8 cellular contexts compared by ENCODE assay signal in the genomic region with DNA sequence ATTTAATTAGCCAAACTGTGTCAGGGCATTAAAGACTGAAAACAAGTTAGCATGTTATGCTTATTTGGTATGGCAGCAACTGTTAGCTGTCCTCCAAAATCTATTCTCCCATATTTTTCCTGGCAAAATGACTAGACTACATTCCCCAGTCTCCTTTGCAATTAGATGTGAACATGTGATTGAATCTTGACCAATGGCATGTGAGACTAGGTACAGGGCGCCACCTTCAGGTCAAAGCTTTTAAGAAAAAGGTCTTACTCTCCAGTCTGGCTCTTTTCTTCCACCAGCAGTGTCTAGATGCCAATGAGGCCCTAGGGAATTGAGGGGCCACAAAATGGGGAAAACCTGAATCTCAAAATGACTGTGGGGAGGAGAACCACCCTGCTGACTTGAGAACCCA.
DNase-seq lines count a peak whose midpoint lies in the region; ATAC-seq, FAIRE-seq and TF ChIP-seq lines count a peak whose summit lies in the region.

No MANE protein-coding gene starts in this region.

- H2AK5ac ChIP-seq in H9 (ENCODE audit: insufficient read length, low read length), result no peak overlapping the region

- H3K4me1 ChIP-seq in H9 (ENCODE audit: insufficient read depth, low read length), result peaks cover 6% of the 10 kb centered on the region; the same call in 1 of the 2 replicates
- H3K4me1 ChIP-seq in K562 (replicated peaks in 1 of 2; ENCODE audit: control insufficient read depth in 2 of 2, insufficient read depth in 2 of 2, low read length in 2 of 2), result no peaks in the 10 kb centered on the region

- peak; percentile 36 for DNase-seq in activated CD8-positive, alpha-beta memory T cell treated with anti-CD3 and anti-CD28 coated beads, Interleukin-2, amount 50 U/mL, for 48 hours
- no peak for DNase-seq in activated CD8-positive, alpha-beta memory T cell treated with anti-CD3 and anti-CD28 coated beads, Interleukin-2, amount 50 U/mL, for 4 hours
- DNase-seq in H9 (peak; percentile 66), NCI-H1092 (lab: John Stamatoyannopoulos, UW) (peak; percentile 23), K562 (ENCODE audit: extremely low read depth in 1 of 4, low spot score in 3 of 4) (peak; percentile 27 to 56 (median 46)), retinal pigment epithelial cell (ENCODE audit: low read depth) (no peak), DMS79 (lab: John Stamatoyannopoulos, UW) (no peak), NCI-H2227 treated with DMSO at 0.1 percent for 48 hours (lab: John Stamatoyannopoulos, UW) (no peak)

- no CpG with 5 or more reads among the region's 1 CpG for WGBS in H9 (ENCODE audit: extremely low coverage, insufficient read length, low lambda C conversion rate)
- WGBS in K562 (ENCODE audit: insufficient coverage, low coverage, missing lambda C conversion rate), result 0% methylated on average over 1 of the region's 1 CpG

- H2BK20ac ChIP-seq in H9 (ENCODE audit: low read depth, low read length, poor library complexity, severe bottlenecking), result no peak overlapping the region

- no peak overlapping the region for H3K18ac ChIP-seq in H9 (ENCODE audit: insufficient read length, low read depth, low read length)

- H3K4me3 ChIP-seq in K562, result no peak overlapping the region
- no peak overlapping the region for H3K4me3 ChIP-seq in retinal pigment epithelial cell (ENCODE audit: low read length)

- H2BK15ac ChIP-seq in H9 (ENCODE audit: low read depth, low read length), result no peak overlapping the region

- no peaks in the 10 kb centered on the region for H3K79me1 ChIP-seq in H9 (ENCODE audit: insufficient read depth, low read depth, low read length, poor library complexity, severe bottlenecking)

- intact Hi-C loops in K562 (cut with micrococcal nuclease), result no loop called here

- H3K4me1 Mint-ChIP-seq in H9, result peaks cover 25 to 32% of the 10 kb centered on the region in 2 experiments

- H4K20me1 ChIP-seq in H9 (ENCODE audit: control insufficient read depth, insufficient read depth, insufficient read length) (no peaks in the 10 kb centered on the region), K562 (replicated peaks; ENCODE audit: control insufficient read depth, insufficient read depth, low read length) (no peaks in the 10 kb centered on the region)

- no peaks in the 10 kb centered on the region for H3K9me1 ChIP-seq in K562 (ENCODE audit: control insufficient read depth, insufficient read depth, low read length)

- H3K27me3 Mint-ChIP-seq in H9 (ENCODE audit: low read depth), result no peaks in the 10 kb centered on the region

- TF ChIP-seq CTCF in H9 (conservative IDR thresholded peaks at IDR 0.05) (peak; percentile 84), K562 (IDR thresholded peaks at IDR 0.05 in 2 of 3, conservative IDR thresholded peaks at IDR 0.05 in 1 of 3; ENCODE audit: insufficient read depth in 2 of 3, low read depth in 1 of 3, low read length in 3 of 3) (peak in 2 of 3 experiments; percentile 24 to 30; a peak in 1 of 6 replicates), retinal pigment epithelial cell (conservative IDR thresholded peaks at IDR 0.05; ENCODE audit: low read depth, low read length) (peak; percentile 30)

- no peak overlapping the region for H4K91ac ChIP-seq in H9 (ENCODE audit: insufficient read length, low read depth, low read length)

- H2BK120ac ChIP-seq in H9 (ENCODE audit: low read depth, low read length, poor library complexity, severe bottlenecking), result no peak overlapping the region

- in situ Hi-C loops in K562 (cut with MboI), result no loop called here

- POLR2A ChIA-PET in K562 (lab: Yijun Ruan, JAX), result no interaction called here

- H3K27ac Mint-ChIP-seq in H9, result no peak overlapping the region; a peak in 1 of 7 replicates

- no peak overlapping the region for H2BK12ac ChIP-seq in H9 (ENCODE audit: insufficient read length, low read depth, low read length)

- H3K23me2 ChIP-seq in H9 (ENCODE audit: insufficient read length, low read depth, low read length, poor library complexity, severe bottlenecking), result no peaks in the 10 kb centered on the region

- no peaks in the 10 kb centered on the region for H3K9me3 ChIP-seq in H9 (ENCODE audit: control insufficient read depth, low read depth, low read length)
- no peaks in the 10 kb centered on the region for H3K9me3 ChIP-seq in K562 (replicated peaks; ENCODE audit: control insufficient read depth, insufficient read depth, low read depth, low read length)

- H3K14ac ChIP-seq in H9 (ENCODE audit: insufficient read depth, low read length), result no peak overlapping the region

- ATAC-seq in K562, result peak; percentile 68; the same call in 2 of the 3 replicates

- no peak overlapping the region for H2BK5ac ChIP-seq in H9 (ENCODE audit: insufficient read length, low read length)

- H3K79me2 ChIP-seq in H9 (ENCODE audit: insufficient read depth, low read length) (no peaks in the 10 kb centered on the region), K562 (ENCODE audit: control insufficient read depth, insufficient read depth, low read length) (no peaks in the 10 kb centered on the region)

- H3K4me2 ChIP-seq in H9 (ENCODE audit: insufficient read depth, insufficient read length, low read length) (no peak overlapping the region), K562 (ENCODE audit: insufficient read depth, low read length) (no peak overlapping the region)

- H4K8ac ChIP-seq in H9 (replicated peaks; ENCODE audit: insufficient read length, low read depth, low read length), result no peak overlapping the region

- H3K9ac ChIP-seq in H9 (ENCODE audit: extremely low read depth, insufficient read length, low read length) (no peak overlapping the region), K562 (ENCODE audit: insufficient read depth in 1 of 2, low read depth in 2 of 2, low read length in 2 of 2) (no peak overlapping the region)

- FAIRE-seq in K562 (lab: Jason Lieb, UNC), result peak; percentile 11

- TF ChIP-seq EP300 in K562 (IDR thresholded peaks at IDR 0.05; ENCODE audit: low read length), result no peak

- H3K9me3 Mint-ChIP-seq in H9, result no peaks in the 10 kb centered on the region

- H3K23ac ChIP-seq in H9 (ENCODE audit: insufficient read length, low read depth, low read length), result no peak overlapping the region

- TF ChIP-seq RAD21 in K562 (CRISPR knock-in tag; conservative IDR thresholded peaks at IDR 0.05 in 1 of 2, IDR thresholded peaks at IDR 0.05 in 1 of 2), result peak; percentile 10 to 13; a peak in 1 of 4 replicates

- no peaks in the 10 kb centered on the region for H3K36me3 ChIP-seq in K562 (ENCODE audit: control insufficient read depth, insufficient read depth, low read length)

- no peak overlapping the region for H4K5ac ChIP-seq in H9 (ENCODE audit: insufficient read length, low read depth, low read length)

- CTCF ChIA-PET in K562 (lab: Yijun Ruan, JAX; ENCODE audit: low intra/inter-chr PET ratio), result no interaction called here

- H3K27ac ChIP-seq in H9 (ENCODE audit: insufficient read length, low read depth, low read length) (no peak overlapping the region), K562 (ENCODE audit: extremely low read depth, low read depth, low read length) (no peak overlapping the region)

- H2AFZ ChIP-seq in H9 (ENCODE audit: low read length) (no peak overlapping the region), K562 (ENCODE audit: low read depth, low read length) (no peak overlapping the region)

- H3K27me3 ChIP-seq in H9 (ENCODE audit: insufficient read depth, low read length) (no peaks in the 10 kb centered on the region), K562 (ENCODE audit: control insufficient read depth in 2 of 2, insufficient read depth in 2 of 2, low read length in 2 of 2) (no peaks in the 10 kb centered on the region)

- H3K36me3 Mint-ChIP-seq in H9 (ENCODE audit: insufficient read depth in 1 of 3, low read depth in 3 of 3), result peaks cover 0 to 5% (median 0%) of the 10 kb centered on the region in 3 experiments; a peak in 2 of 7 replicates

- H3K4ac ChIP-seq in H9 (ENCODE audit: low read depth, low read length), result no peak overlapping the region

- H3T11ph ChIP-seq in H9 (ENCODE audit: low read length), result no peak overlapping the region

- no peak for TF ChIP-seq POLR2A in K562 (conservative IDR thresholded peaks at IDR 0.05)

- H3K4me3 Mint-ChIP-seq in H9, result no peak overlapping the region

- BruUV-seq in K562 (replicated peaks; lab: Mats Ljungman, UMichigan), result no TSS peak

- H3K56ac ChIP-seq in H9 (ENCODE audit: insufficient read length, low read depth, low read length), result no peak overlapping the region

TF ChIP-seq in K562, 482 proteins besides CTCF, POLR2A, EP300 and RAD21 (continues in another document):
- peak in 1 of 2 experiments; percentile 24; a peak in 1 of 4 replicates for TF ChIP-seq SIX5 (IDR thresholded peaks at IDR 0.05; ENCODE audit: borderline replicate concordance in 1 of 2, insufficient read depth in 1 of 2, low read depth in 1 of 2, low read length in 2 of 2)
- TF ChIP-seq SPI1 (IDR thresholded peaks at IDR 0.05; ENCODE audit: borderline replicate concordance, low read depth, low read length), result no peak
- no peak for TF ChIP-seq MEF2A (IDR thresholded peaks at IDR 0.05; ENCODE audit: control insufficient read depth, low read depth, low read length)
- TF ChIP-seq CREBBP (IDR thresholded peaks at IDR 0.05; ENCODE audit: low read depth, low read length), result no peak
- TF ChIP-seq GTF2F1 (IDR thresholded peaks at IDR 0.05; ENCODE audit: low read depth, low read length), result no peak
- TF ChIP-seq, protein P1, sequence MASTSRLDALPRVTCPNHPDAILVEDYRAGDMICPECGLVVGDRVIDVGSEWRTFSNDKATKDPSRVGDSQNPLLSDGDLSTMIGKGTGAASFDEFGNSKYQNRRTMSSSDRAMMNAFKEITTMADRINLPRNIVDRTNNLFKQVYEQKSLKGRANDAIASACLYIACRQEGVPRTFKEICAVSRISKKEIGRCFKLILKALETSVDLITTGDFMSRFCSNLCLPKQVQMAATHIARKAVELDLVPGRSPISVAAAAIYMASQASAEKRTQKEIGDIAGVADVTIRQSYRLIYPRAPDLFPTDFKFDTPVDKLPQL (IDR thresholded peaks at IDR 0.05; ENCODE audit: extremely low read depth, insufficient read length), result no peak
- TF ChIP-seq, protein P2, sequence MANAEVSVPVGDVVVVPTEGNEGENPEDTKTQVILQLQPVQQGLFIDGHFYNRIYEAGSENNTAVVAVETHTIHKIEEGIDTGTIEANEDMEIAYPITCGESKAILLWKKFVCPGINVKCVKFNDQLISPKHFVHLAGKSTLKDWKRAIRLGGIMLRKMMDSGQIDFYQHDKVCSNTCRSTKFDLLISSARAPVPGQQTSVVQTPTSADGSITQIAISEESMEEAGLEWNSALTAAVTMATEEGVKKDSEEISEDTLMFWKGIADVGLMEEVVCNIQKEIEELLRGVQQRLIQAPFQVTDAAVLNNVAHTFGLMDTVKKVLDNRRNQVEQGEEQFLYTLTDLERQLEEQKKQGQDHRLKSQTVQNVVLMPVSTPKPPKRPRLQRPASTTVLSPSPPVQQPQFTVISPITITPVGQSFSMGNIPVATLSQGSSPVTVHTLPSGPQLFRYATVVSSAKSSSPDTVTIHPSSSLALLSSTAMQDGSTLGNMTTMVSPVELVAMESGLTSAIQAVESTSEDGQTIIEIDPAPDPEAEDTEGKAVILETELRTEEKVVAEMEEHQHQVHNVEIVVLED (CRISPR knock-in tag; IDR thresholded peaks at IDR 0.05), result no peak
- TF ChIP-seq HCFC1 (IDR thresholded peaks at IDR 0.05; ENCODE audit: low read depth, low read length), result peak; percentile 67; the same call in 1 of the 2 replicates
- no peak for TF ChIP-seq RBM14 (IDR thresholded peaks at IDR 0.05; ENCODE audit: borderline replicate concordance, insufficient read depth, low read depth, low read length)
- TF ChIP-seq NFYB (IDR thresholded peaks at IDR 0.05; ENCODE audit: extremely low read depth, insufficient read length), result peak; percentile 9

Comparison
In these comparisons a context has a peak if more than half of its experiments do, and no peak if none do; other contexts are left out.
1. DNase-seq: peak in activated CD8-positive, alpha-beta memory T cell treated with anti-CD3 and anti-CD28 coated beads, Interleukin-2, amount 50 U/mL, for 48 hours (single experiment), H9 (single experiment), NCI-H1092 (single experiment) and K562 (4 of 4); none in activated CD8-positive, alpha-beta memory T cell treated with anti-CD3 and anti-CD28 coated beads, Interleukin-2, amount 50 U/mL, for 4 hours (single experiment), retinal pigment epithelial cell (single experiment), DMS79 (single experiment) and NCI-H2227 treated with DMSO at 0.1 percent for 48 hours (single experiment).
2. CTCF ChIP-seq: peak in every context shown above with its lines; median percentile 84 in H9; 30 in retinal pigment epithelial cell; 27 in K562.